ENCODE assay signal across 1 cellular context in genomic region chr11:60310407-60310998, GRCh38.
TF ChIP-seq lines count a peak whose summit lies in the region.

No MANE protein-coding gene starts in this region.

TF ChIP-seq in HepG2, 621 proteins besides CTCF, POLR2A, EP300 and RAD21 (continued from another document):
- TF ChIP-seq RCOR2 (CRISPR knock-in tag; IDR thresholded peaks at IDR 0.05) (no peak), GATAD1 (CRISPR knock-in tag; IDR thresholded peaks at IDR 0.05) (no peak), ZNF737 (CRISPR knock-in tag; IDR thresholded peaks at IDR 0.05; ENCODE audit: borderline replicate concordance) (no peak), MAFF (IDR thresholded peaks at IDR 0.05; ENCODE audit: low read depth, low read length) (no peak), TBL1XR1 (IDR thresholded peaks at IDR 0.05; ENCODE audit: borderline replicate concordance, low read length, partially characterized antibody) (no peak), NCOA5 (CRISPR knock-in tag; IDR thresholded peaks at IDR 0.05) (no peak), U2AF2 (IDR thresholded peaks at IDR 0.05; ENCODE audit: low read depth, low read length) (no peak), ZNF296 (CRISPR knock-in tag; conservative IDR thresholded peaks at IDR 0.05) (no peak), HMG20B (CRISPR knock-in tag; conservative IDR thresholded peaks at IDR 0.05) (no peak), EHMT2 (IDR thresholded peaks at IDR 0.05; ENCODE audit: borderline replicate concordance, low read depth, low read length) (no peak), GLI4 (CRISPR knock-in tag; IDR thresholded peaks at IDR 0.05; ENCODE audit: borderline replicate concordance) (no peak), HNRNPK (IDR thresholded peaks at IDR 0.05; ENCODE audit: low read depth, low read length, poor library complexity, severe bottlenecking) (no peak), ZBTB42 (CRISPR knock-in tag; IDR thresholded peaks at IDR 0.05) (no peak)
- TF ChIP-seq, protein P1, sequence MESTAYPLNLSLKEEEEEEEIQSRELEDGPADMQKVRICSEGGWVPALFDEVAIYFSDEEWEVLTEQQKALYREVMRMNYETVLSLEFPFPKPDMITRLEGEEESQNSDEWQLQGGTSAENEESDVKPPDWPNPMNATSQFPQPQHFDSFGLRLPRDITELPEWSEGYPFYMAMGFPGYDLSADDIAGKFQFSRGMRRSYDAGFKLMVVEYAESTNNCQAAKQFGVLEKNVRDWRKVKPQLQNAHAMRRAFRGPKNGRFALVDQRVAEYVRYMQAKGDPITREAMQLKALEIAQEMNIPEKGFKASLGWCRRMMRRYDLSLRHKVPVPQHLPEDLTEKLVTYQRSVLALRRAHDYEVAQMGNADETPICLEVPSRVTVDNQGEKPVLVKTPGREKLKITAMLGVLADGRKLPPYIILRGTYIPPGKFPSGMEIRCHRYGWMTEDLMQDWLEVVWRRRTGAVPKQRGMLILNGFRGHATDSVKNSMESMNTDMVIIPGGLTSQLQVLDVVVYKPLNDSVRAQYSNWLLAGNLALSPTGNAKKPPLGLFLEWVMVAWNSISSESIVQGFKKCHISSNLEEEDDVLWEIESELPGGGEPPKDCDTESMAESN (CRISPR knock-in tag; conservative IDR thresholded peaks at IDR 0.05) = no peak
